Comparison of ENCODE assay signal across 38 cellular contexts in the genomic region with DNA sequence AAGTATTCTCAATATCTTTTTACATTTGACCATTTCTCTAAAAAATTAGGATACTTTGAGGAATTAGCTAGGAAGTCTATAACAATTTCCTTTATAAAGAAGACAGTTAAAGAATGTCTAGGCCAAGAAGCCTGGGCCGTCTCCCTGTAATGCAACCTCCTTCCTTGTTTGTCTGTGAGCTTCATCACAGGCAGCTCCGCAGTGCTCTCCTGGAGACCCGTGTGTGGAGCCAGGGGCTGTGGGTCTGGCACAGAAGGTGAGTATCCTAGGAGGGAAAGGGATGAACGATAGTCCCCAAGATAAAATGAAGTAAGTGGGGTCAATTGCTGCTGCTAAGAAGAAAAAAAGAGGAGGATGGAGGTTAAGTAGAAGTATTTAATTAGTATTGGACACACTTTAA. TPM values are rescaled to one million over a fixed set of nuclear protein-coding genes. Genes with fewer than 3 reads are reported as not detected.
"Had no signal": no experiment of that assay in that cellular context is flagged by ENCODE, and none has a peak within 500 bp of the region (broad histone marks: within the 10 kb centered on the region; RNA-seq: fewer than 3 reads in every experiment).

No MANE protein-coding gene starts in this region.

- H3K27ac ChIP-seq: adrenal gland, ascending aorta, body of pancreas, brain microvascular endothelial cell, breast epithelium, cardiac muscle cell had no signal

- H3K36me3 ChIP-seq: adrenal gland, ascending aorta, brain microvascular endothelial cell, breast epithelium, cardiac muscle cell had no signal

- ATAC-seq: activated naive CD4-positive, alpha-beta T cell treated with anti-CD3 and anti-CD28 coated beads, Interleukin-2, amount 50 U/mL, for 72 hours; activated naive CD8-positive, alpha-beta T cell treated with anti-CD3 and anti-CD28 coated beads, Interleukin-2, amount 50 U/mL, for 24 hours; activated T-cell treated with anti-CD3 and anti-CD28 coated beads, Interleukin-2, amount 50 U/mL, for 4 hours; activated T-cell treated with anti-CD3 and anti-CD28 coated beads, Interleukin-2, amount 50 U/mL, for 72 hours; activated T-helper 17 cell treated with anti-CD3 and anti-CD28 coated beads, Interleukin-2, amount 50 U/mL, for 72 hours; body of pancreas had no signal

- H3K4me1 ChIP-seq: ascending aorta had no signal

- H3K9me3 Mint-ChIP-seq: activated naive CD4-positive, alpha-beta T cell treated with anti-CD3 and anti-CD28 coated beads for 36 hours; activated naive CD4-positive, alpha-beta T cell treated with anti-CD3 and anti-CD28 coated beads, Interleukin-2, amount 10 ng/mL, durations not matched to agents 7 days and 5 days; activated naive CD4-positive, alpha-beta T cell treated with anti-CD3 and anti-CD28 coated beads, Interleukin-2, amount 50 U/mL, for 24 hours; activated naive CD4-positive, alpha-beta T cell treated with anti-CD3 and anti-CD28 coated beads, Interleukin-2, amount 50 U/mL, for 72 hours; activated naive CD8-positive, alpha-beta T cell treated with anti-CD3 and anti-CD28 coated beads for 36 hours; activated naive CD8-positive, alpha-beta T cell treated with anti-CD3 and anti-CD28 coated beads, Interleukin-2, amount 10 ng/mL, durations not matched to agents 7 days and 5 days; activated naive CD8-positive, alpha-beta T cell treated with anti-CD3 and anti-CD28 coated beads, Interleukin-2, amount 50 U/mL, for 24 hours; activated T-cell treated with anti-CD3 and anti-CD28 coated beads, Interleukin-2, amount 50 U/mL, for 24 hours; activated T-cell treated with anti-CD3 and anti-CD28 coated beads, Interleukin-2, amount 50 U/mL, for 4 hours; activated T-cell treated with anti-CD3 and anti-CD28 coated beads, Interleukin-2, amount 50 U/mL, for 72 hours; activated T-helper 1 cell treated with anti-CD3 and anti-CD28 coated beads, Interleukin-12 subunit alpha, Interleukin-12 subunit beta, Interleukin-2, Interleukin-4 antibody, amounts not matched to agents 30 ng/mL and 10 ng/mL and 1 ng/mL, durations not matched to agents 14 hours and 24 hours and 36 hours; activated T-helper 17 cell treated with anti-CD3 and anti-CD28 coated beads, Interleukin-2, amount 50 U/mL, for 72 hours; activated T-helper 2 cell treated with anti-CD3 and anti-CD28 coated beads, Interferon-gamma antibody, Interleukin-2, Interleukin-4, amounts not matched to agents 10 μg/mL and 5 μg/mL and 100 μg/mL, durations not matched to agents 14 hours and 24 hours and 36 hours; central memory CD8-positive, alpha-beta T cell had no signal

- H3K27me3 ChIP-seq: adrenal gland, ascending aorta, body of pancreas, brain microvascular endothelial cell, breast epithelium had no signal

- H3K4me3 Mint-ChIP-seq: activated naive CD4-positive, alpha-beta T cell treated with anti-CD3 and anti-CD28 coated beads for 36 hours; activated naive CD4-positive, alpha-beta T cell treated with anti-CD3 and anti-CD28 coated beads, Interleukin-2, amount 10 ng/mL, durations not matched to agents 7 days and 5 days; activated naive CD4-positive, alpha-beta T cell treated with anti-CD3 and anti-CD28 coated beads, Interleukin-2, amount 50 U/mL, for 24 hours; activated naive CD8-positive, alpha-beta T cell; activated naive CD8-positive, alpha-beta T cell treated with anti-CD3 and anti-CD28 coated beads for 36 hours; activated naive CD8-positive, alpha-beta T cell treated with anti-CD3 and anti-CD28 coated beads, Interleukin-2, amount 10 ng/mL, durations not matched to agents 7 days and 5 days; activated naive CD8-positive, alpha-beta T cell treated with anti-CD3 and anti-CD28 coated beads, Interleukin-2, amount 50 U/mL, for 24 hours; activated T-cell treated with anti-CD3 and anti-CD28 coated beads, Interleukin-2, amount 50 U/mL, for 24 hours; activated T-cell treated with anti-CD3 and anti-CD28 coated beads, Interleukin-2, amount 50 U/mL, for 4 hours; activated T-cell treated with anti-CD3 and anti-CD28 coated beads, Interleukin-2, amount 50 U/mL, for 72 hours; activated T-helper 1 cell treated with anti-CD3 and anti-CD28 coated beads, Interleukin-12 subunit alpha, Interleukin-12 subunit beta, Interleukin-2, Interleukin-4 antibody, amounts not matched to agents 30 ng/mL and 10 ng/mL and 1 ng/mL, durations not matched to agents 14 hours and 24 hours and 36 hours; activated T-helper 17 cell treated with anti-CD3 and anti-CD28 coated beads, Interleukin-2, amount 50 U/mL, for 72 hours; brain; central memory CD8-positive, alpha-beta T cell had no signal

- DNase-seq: activated effector memory CD4-positive, alpha-beta T cell treated with anti-CD3 and anti-CD28 coated beads, Interleukin-2, amount 50 U/mL, for 16 hours; activated effector memory CD4-positive, alpha-beta T cell treated with Interleukin-2 at 50 U/mL for 16 hours; activated gamma-delta T cell; activated gamma-delta T cell treated with Interleukin-2 at 50 U/mL for 16 hours; activated naive CD4-positive, alpha-beta T cell; activated naive CD4-positive, alpha-beta T cell treated with anti-CD3 and anti-CD28 coated beads for 36 hours; activated naive CD4-positive, alpha-beta T cell treated with anti-CD3 and anti-CD28 coated beads, Interleukin-2, amount 10 ng/mL, durations not matched to agents 7 days and 5 days; activated naive CD4-positive, alpha-beta T cell treated with anti-CD3 and anti-CD28 coated beads, Interleukin-2, amount 50 U/mL, for 16 hours; activated naive CD4-positive, alpha-beta T cell treated with Interleukin-2 at 50 U/mL for 16 hours; activated naive CD8-positive, alpha-beta T cell treated with anti-CD3 and anti-CD28 coated beads for 36 hours; activated naive CD8-positive, alpha-beta T cell treated with anti-CD3 and anti-CD28 coated beads, Interleukin-2, amount 10 ng/mL, durations not matched to agents 7 days and 5 days; activated naive CD8-positive, alpha-beta T cell treated with anti-CD3 and anti-CD28 coated beads, Interleukin-2, amount 50 U/mL, for 24 hours; activated T-cell treated with anti-CD3 and anti-CD28 coated beads, Interleukin-2, amount 50 U/mL, for 1 hour; activated T-cell treated with anti-CD3 and anti-CD28 coated beads, Interleukin-2, amount 50 U/mL, for 24 hours; activated T-cell treated with anti-CD3 and anti-CD28 coated beads, Interleukin-2, amount 50 U/mL, for 4 hours; activated T-cell treated with anti-CD3 and anti-CD28 coated beads, Interleukin-2, amount 50 U/mL, for 48 hours; activated T-cell treated with anti-CD3 and anti-CD28 coated beads, Interleukin-2, amount 50 U/mL, for 72 hours; adrenal gland; amniotic stem cell; amygdala; anterior cingulate cortex; aorta; body of pancreas; brain microvascular endothelial cell; caudate nucleus; central memory CD4-positive, alpha-beta T cell; cerebellar nuclear complex had no signal

- H3K27ac Mint-ChIP-seq: activated naive CD4-positive, alpha-beta T cell treated with anti-CD3 and anti-CD28 coated beads for 36 hours; activated naive CD4-positive, alpha-beta T cell treated with anti-CD3 and anti-CD28 coated beads, Interleukin-2, amount 10 ng/mL, durations not matched to agents 7 days and 5 days; activated naive CD4-positive, alpha-beta T cell treated with anti-CD3 and anti-CD28 coated beads, Interleukin-2, amount 50 U/mL, for 24 hours; activated naive CD4-positive, alpha-beta T cell treated with anti-CD3 and anti-CD28 coated beads, Interleukin-2, amount 50 U/mL, for 72 hours; activated naive CD8-positive, alpha-beta T cell; activated naive CD8-positive, alpha-beta T cell treated with anti-CD3 and anti-CD28 coated beads for 36 hours; activated naive CD8-positive, alpha-beta T cell treated with anti-CD3 and anti-CD28 coated beads, Interleukin-2, amount 10 ng/mL, durations not matched to agents 7 days and 5 days; activated naive CD8-positive, alpha-beta T cell treated with anti-CD3 and anti-CD28 coated beads, Interleukin-2, amount 50 U/mL, for 24 hours; activated T-cell treated with anti-CD3 and anti-CD28 coated beads, Interleukin-2, amount 50 U/mL, for 24 hours; activated T-cell treated with anti-CD3 and anti-CD28 coated beads, Interleukin-2, amount 50 U/mL, for 72 hours; activated T-helper 1 cell treated with anti-CD3 and anti-CD28 coated beads, Interleukin-12 subunit alpha, Interleukin-12 subunit beta, Interleukin-2, Interleukin-4 antibody, amounts not matched to agents 30 ng/mL and 10 ng/mL and 1 ng/mL, durations not matched to agents 14 hours and 24 hours and 36 hours; activated T-helper 17 cell treated with anti-CD3 and anti-CD28 coated beads, Interleukin-2, amount 50 U/mL, for 72 hours; activated T-helper 2 cell treated with anti-CD3 and anti-CD28 coated beads, Interferon-gamma antibody, Interleukin-2, Interleukin-4, amounts not matched to agents 10 μg/mL and 5 μg/mL and 100 μg/mL, durations not matched to agents 14 hours and 24 hours and 36 hours; brain had no signal

- H3K4me3 ChIP-seq: adrenal gland, ascending aorta, body of pancreas, breast epithelium, cardiac muscle cell had no signal

- H3K36me3 Mint-ChIP-seq: activated naive CD4-positive, alpha-beta T cell treated with anti-CD3 and anti-CD28 coated beads, Interleukin-2, amount 10 ng/mL, durations not matched to agents 7 days and 5 days; activated naive CD4-positive, alpha-beta T cell treated with anti-CD3 and anti-CD28 coated beads, Interleukin-2, amount 50 U/mL, for 24 hours; activated naive CD4-positive, alpha-beta T cell treated with anti-CD3 and anti-CD28 coated beads, Interleukin-2, amount 50 U/mL, for 72 hours; activated naive CD8-positive, alpha-beta T cell; activated naive CD8-positive, alpha-beta T cell treated with anti-CD3 and anti-CD28 coated beads for 36 hours; activated naive CD8-positive, alpha-beta T cell treated with anti-CD3 and anti-CD28 coated beads, Interleukin-2, amount 10 ng/mL, durations not matched to agents 7 days and 5 days; brain had no signal

- H3K9me3 ChIP-seq: adrenal gland, ascending aorta, body of pancreas, breast epithelium had no signal

RNA-seq across cellular contexts. Expression of a gene that starts 31.8 kb away (rescaled TPM):
- total RNA-seq: ascending aorta had no signal
